Comparison of ENCODE assay signal across 3 cellular contexts in genomic region chr2:195425328-195425727, GRCh38.
TF ChIP-seq lines count a peak whose summit lies in the region.

No MANE protein-coding gene starts in this region.

TF ChIP-seq in HepG2, 621 proteins besides CTCF, POLR2A, EP300 and RAD21:
- TF ChIP-seq MAFF (IDR thresholded peaks at IDR 0.05; ENCODE audit: low read depth, low read length): peak; percentile 14; the same call in 1 of the 2 replicates
- TF ChIP-seq MAFK (conservative IDR thresholded peaks at IDR 0.05 in 1 of 2, IDR thresholded peaks at IDR 0.05 in 1 of 2; ENCODE audit: low read length in 2 of 2): peak; percentile 45 to 65; a peak in 3 of 4 replicates
- TF ChIP-seq ZBTB8A (CRISPR knock-in tag; IDR thresholded peaks at IDR 0.05; ENCODE audit: borderline replicate concordance, low read depth): no peak

TF ChIP-seq in GM23338, 12 proteins besides CTCF, POLR2A, EP300 and RAD21 (continues in another document):
- TF ChIP-seq NANOG (IDR thresholded peaks at IDR 0.05; ENCODE audit: borderline replicate concordance) (no peak), EZH2 (IDR thresholded peaks at IDR 0.05; ENCODE audit: low read depth, unreplicated experiment) (no peak), STAT1 (IDR thresholded peaks at IDR 0.05; ENCODE audit: unreplicated experiment) (no peak), ZNF462 (CRISPR knock-in tag; IDR thresholded peaks at IDR 0.05) (no peak), EZH2phosphoT487 (IDR thresholded peaks at IDR 0.05; ENCODE audit: unreplicated experiment) (no peak), POLR2AphosphoS5 (IDR thresholded peaks at IDR 0.05; ENCODE audit: low read depth) (no peak), ZNF331 (CRISPR knock-in tag; IDR thresholded peaks at IDR 0.05; ENCODE audit: low read depth) (no peak), REST (IDR thresholded peaks at IDR 0.05; ENCODE audit: unreplicated experiment) (no peak), ETS1 (IDR thresholded peaks at IDR 0.05) (no peak), ZNF114 (CRISPR knock-in tag; IDR thresholded peaks at IDR 0.05) (no peak), JUNB (IDR thresholded peaks at IDR 0.05; ENCODE audit: unreplicated experiment) (no peak)

TF ChIP-seq in H1, 55 proteins besides CTCF, POLR2A, EP300 and RAD21:
- TF ChIP-seq CHD7 (IDR thresholded peaks at IDR 0.05; ENCODE audit: insufficient replicate concordance, low read length) (no peak), HDAC6 (IDR thresholded peaks at IDR 0.05; ENCODE audit: low read depth, low read length) (no peak), NRF1 (IDR thresholded peaks at IDR 0.05; ENCODE audit: low read depth, low read length) (no peak), POU5F1 (IDR thresholded peaks at IDR 0.05; ENCODE audit: low read depth, low read length) (no peak)
